ENCODE assay signal across 8 cellular contexts in genomic region chr10:124744047-124744687, GRCh38.
DNase-seq lines count a peak whose midpoint lies in the region; ATAC-seq and TF ChIP-seq lines count a peak whose summit lies in the region.

TSS of gene FAM53B (minus strand) at chr10:124744378. CDS start at chr10:124706713, 37,665 bp downstream.

- H3K4me3 ChIP-seq in AG09309 (ENCODE audit: control insufficient read depth, low read depth, low read length) = peak within 1 kb of the TSS; percentile 54
- peak within 1 kb of the TSS; percentile 81 for H3K4me3 ChIP-seq in effector memory CD4-positive, alpha-beta T cell (ENCODE audit: insufficient read depth, low read depth, low read length, poor library complexity, severe bottlenecking)

- no peaks in the 10 kb centered on the region for H3K9me3 ChIP-seq in effector memory CD4-positive, alpha-beta T cell (ENCODE audit: control insufficient read depth, low read length)

- DNase-seq in AG09309 (ENCODE audit: low read depth) (no peak), NCI-H526 treated with DMSO at 0.1 percent for 48 hours (lab: John Stamatoyannopoulos, UW) (peak; percentile 18), medulla oblongata (ENCODE audit: extremely low spot score) (peak; percentile 90)
- DNase-seq in activated CD8-positive, alpha-beta memory T cell treated with anti-CD3 and anti-CD28 coated beads for 1 hour (ENCODE audit: extremely low read depth in 1 of 2, low read depth in 1 of 2) = peak; percentile 44 to 76
- peak; percentile 66 to 74 (median 66) for DNase-seq in effector memory CD4-positive, alpha-beta T cell
- peak; percentile 51 to 75 (median 63) for DNase-seq in stimulated activated CD4-positive, alpha-beta T cell treated with anti-CD3 and anti-CD28 coated beads, TNF-alpha, amount 100 ng/mL, for 48 hours (ENCODE audit: low read depth in 3 of 3)

- H3K36me3 ChIP-seq in effector memory CD4-positive, alpha-beta T cell (ENCODE audit: control insufficient read depth, insufficient read depth, low read length) = no peaks in the 10 kb centered on the region

- TF ChIP-seq CTCF in AG09309 (IDR thresholded peaks at IDR 0.05; ENCODE audit: control insufficient read depth, insufficient read depth, low read depth, low read length, missing control alignments) = no peak

- peaks cover 42% of the 10 kb centered on the region for H3K4me1 ChIP-seq in effector memory CD4-positive, alpha-beta T cell (ENCODE audit: control insufficient read depth, insufficient read depth, low read length, poor library complexity, severe bottlenecking)

- ATAC-seq in GM18867 (IDR thresholded peaks at IDR 0.05; ENCODE audit: unreplicated experiment) (peak; percentile 71), HG03097 (IDR thresholded peaks at IDR 0.05; ENCODE audit: low FRiP score, unreplicated experiment) (peak; percentile 48)

- H3K27me3 ChIP-seq in effector memory CD4-positive, alpha-beta T cell (replicated peaks; ENCODE audit: control insufficient read depth, insufficient read depth, low read length, poor library complexity, severe bottlenecking) = no peaks in the 10 kb centered on the region

- H3K27ac ChIP-seq in effector memory CD4-positive, alpha-beta T cell (ENCODE audit: insufficient read depth, low read length, poor library complexity, severe bottlenecking) = peak within 1 kb of the TSS; percentile 80
